1 cellular context compared by ENCODE assay signal in the genomic region with DNA sequence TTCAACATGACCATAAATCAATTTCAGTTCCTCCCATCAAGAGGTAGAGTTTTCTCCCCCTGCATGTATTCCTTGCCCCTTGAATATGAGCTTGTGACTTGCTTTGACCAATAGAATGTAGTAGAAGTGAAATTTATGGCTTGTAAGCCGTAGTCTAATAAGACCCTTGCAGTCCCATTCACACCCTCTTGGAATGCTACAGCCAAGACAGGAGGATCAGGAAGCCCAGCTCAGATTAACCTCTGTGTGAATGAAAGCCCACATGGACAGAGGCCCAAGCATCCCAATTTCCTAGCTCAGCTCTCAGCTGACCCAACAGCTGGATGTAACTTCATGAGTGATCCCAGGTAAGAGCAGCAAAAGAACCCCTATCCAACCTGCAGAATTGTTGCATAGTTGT.
TF ChIP-seq lines count a peak whose summit lies in the region.

No MANE protein-coding gene starts in this region.

TF ChIP-seq in HCT116, 20 proteins besides CTCF, POLR2A, EP300 and RAD21:
- TF ChIP-seq SP1 (IDR thresholded peaks at IDR 0.05; ENCODE audit: low read depth) = no peak
- no peak for TF ChIP-seq MAX (IDR thresholded peaks at IDR 0.05)
- TF ChIP-seq ZNF274 (IDR thresholded peaks at IDR 0.05; ENCODE audit: low read depth, low read length) = no peak
- TF ChIP-seq EZH2 (IDR thresholded peaks at IDR 0.05) = no peak
- no peak for TF ChIP-seq YY1 (IDR thresholded peaks at IDR 0.05; ENCODE audit: extremely low read depth, insufficient replicate concordance, low read depth, low read length)
- TF ChIP-seq POLR2AphosphoS5 (IDR thresholded peaks at IDR 0.05; ENCODE audit: low read depth, low read length) = no peak
- no peak for TF ChIP-seq CEBPB (IDR thresholded peaks at IDR 0.05; ENCODE audit: low read depth)
- TF ChIP-seq, protein P1, sequence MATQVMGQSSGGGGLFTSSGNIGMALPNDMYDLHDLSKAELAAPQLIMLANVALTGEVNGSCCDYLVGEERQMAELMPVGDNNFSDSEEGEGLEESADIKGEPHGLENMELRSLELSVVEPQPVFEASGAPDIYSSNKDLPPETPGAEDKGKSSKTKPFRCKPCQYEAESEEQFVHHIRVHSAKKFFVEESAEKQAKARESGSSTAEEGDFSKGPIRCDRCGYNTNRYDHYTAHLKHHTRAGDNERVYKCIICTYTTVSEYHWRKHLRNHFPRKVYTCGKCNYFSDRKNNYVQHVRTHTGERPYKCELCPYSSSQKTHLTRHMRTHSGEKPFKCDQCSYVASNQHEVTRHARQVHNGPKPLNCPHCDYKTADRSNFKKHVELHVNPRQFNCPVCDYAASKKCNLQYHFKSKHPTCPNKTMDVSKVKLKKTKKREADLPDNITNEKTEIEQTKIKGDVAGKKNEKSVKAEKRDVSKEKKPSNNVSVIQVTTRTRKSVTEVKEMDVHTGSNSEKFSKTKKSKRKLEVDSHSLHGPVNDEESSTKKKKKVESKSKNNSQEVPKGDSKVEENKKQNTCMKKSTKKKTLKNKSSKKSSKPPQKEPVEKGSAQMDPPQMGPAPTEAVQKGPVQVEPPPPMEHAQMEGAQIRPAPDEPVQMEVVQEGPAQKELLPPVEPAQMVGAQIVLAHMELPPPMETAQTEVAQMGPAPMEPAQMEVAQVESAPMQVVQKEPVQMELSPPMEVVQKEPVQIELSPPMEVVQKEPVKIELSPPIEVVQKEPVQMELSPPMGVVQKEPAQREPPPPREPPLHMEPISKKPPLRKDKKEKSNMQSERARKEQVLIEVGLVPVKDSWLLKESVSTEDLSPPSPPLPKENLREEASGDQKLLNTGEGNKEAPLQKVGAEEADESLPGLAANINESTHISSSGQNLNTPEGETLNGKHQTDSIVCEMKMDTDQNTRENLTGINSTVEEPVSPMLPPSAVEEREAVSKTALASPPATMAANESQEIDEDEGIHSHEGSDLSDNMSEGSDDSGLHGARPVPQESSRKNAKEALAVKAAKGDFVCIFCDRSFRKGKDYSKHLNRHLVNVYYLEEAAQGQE (IDR thresholded peaks at IDR 0.05; ENCODE audit: low read depth) = no peak
- no peak for TF ChIP-seq JUND (IDR thresholded peaks at IDR 0.05)
- TF ChIP-seq CBX3 (IDR thresholded peaks at IDR 0.05; ENCODE audit: low read depth) = no peak
- TF ChIP-seq, protein P2, sequence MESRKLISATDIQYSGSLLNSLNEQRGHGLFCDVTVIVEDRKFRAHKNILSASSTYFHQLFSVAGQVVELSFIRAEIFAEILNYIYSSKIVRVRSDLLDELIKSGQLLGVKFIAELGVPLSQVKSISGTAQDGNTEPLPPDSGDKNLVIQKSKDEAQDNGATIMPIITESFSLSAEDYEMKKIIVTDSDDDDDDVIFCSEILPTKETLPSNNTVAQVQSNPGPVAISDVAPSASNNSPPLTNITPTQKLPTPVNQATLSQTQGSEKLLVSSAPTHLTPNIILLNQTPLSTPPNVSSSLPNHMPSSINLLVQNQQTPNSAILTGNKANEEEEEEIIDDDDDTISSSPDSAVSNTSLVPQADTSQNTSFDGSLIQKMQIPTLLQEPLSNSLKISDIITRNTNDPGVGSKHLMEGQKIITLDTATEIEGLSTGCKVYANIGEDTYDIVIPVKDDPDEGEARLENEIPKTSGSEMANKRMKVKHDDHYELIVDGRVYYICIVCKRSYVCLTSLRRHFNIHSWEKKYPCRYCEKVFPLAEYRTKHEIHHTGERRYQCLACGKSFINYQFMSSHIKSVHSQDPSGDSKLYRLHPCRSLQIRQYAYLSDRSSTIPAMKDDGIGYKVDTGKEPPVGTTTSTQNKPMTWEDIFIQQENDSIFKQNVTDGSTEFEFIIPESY (IDR thresholded peaks at IDR 0.05; ENCODE audit: extremely low read depth, insufficient replicate concordance, low read length) = no peak
- TF ChIP-seq ATF3 (IDR thresholded peaks at IDR 0.05) = no peak
- no peak for TF ChIP-seq ELF1 (IDR thresholded peaks at IDR 0.05; ENCODE audit: borderline replicate concordance, low read depth)
- TF ChIP-seq EZH2phosphoT487 (IDR thresholded peaks at IDR 0.05; ENCODE audit: borderline replicate concordance) = no peak
- TF ChIP-seq TCF7L2 (IDR thresholded peaks at IDR 0.05; ENCODE audit: borderline replicate concordance, extremely low read depth, insufficient read depth, insufficient read length) = no peak
- TF ChIP-seq SRF (IDR thresholded peaks at IDR 0.05; ENCODE audit: low read depth) = no peak
- no peak for TF ChIP-seq SIN3A (IDR thresholded peaks at IDR 0.05; ENCODE audit: low read depth)
- TF ChIP-seq EGR1 (IDR thresholded peaks at IDR 0.05; ENCODE audit: low read depth) = no peak
- no peak for TF ChIP-seq FOSL1 (IDR thresholded peaks at IDR 0.05; ENCODE audit: low read depth)
